Comparison of ENCODE assay signal across 8 cellular contexts in genomic region chr14:64541261-64541970, GRCh38. TPM values are rescaled to one million over a fixed set of nuclear protein-coding genes. Genes with fewer than 3 reads are reported as not detected.
DNase-seq lines count a peak whose midpoint lies in the region; ATAC-seq and TF ChIP-seq lines count a peak whose summit lies in the region.

No MANE protein-coding gene starts in this region.

- H3K36me3 ChIP-seq in DOHH2 (ENCODE audit: control insufficient read depth, low read length) (no peaks in the 10 kb centered on the region), parathyroid adenoma (ENCODE audit: control insufficient read depth, insufficient read depth, low read length) (no peaks in the 10 kb centered on the region)

- CTCF ChIA-PET in activated B cell treated with CpG ODN at 0.5 μM for 24 hours (lab: Charles Lee) = no interaction called here

- peak overlapping the region; percentile 56 for H2AFZ ChIP-seq in parathyroid adenoma

- H3K27ac Mint-ChIP-seq in activated B cell treated with CpG ODN at 0.5 μM for 24 hours = no peak overlapping the region

- H3K4me3 ChIP-seq in DOHH2 (ENCODE audit: low read length) (peak overlapping the region; percentile 74; the same call in 1 of the 2 replicates), parathyroid adenoma (ENCODE audit: low read depth, low read length) (peak overlapping the region; percentile 51)

- H3K4me2 ChIP-seq in DOHH2 (ENCODE audit: low read length) = no peak overlapping the region
- H3K4me2 ChIP-seq in parathyroid adenoma (ENCODE audit: low read length) = peak overlapping the region; percentile 49

- H3K9me3 Mint-ChIP-seq in activated B cell treated with CpG ODN at 0.5 μM for 24 hours = no peaks in the 10 kb centered on the region

- no peaks in the 10 kb centered on the region for H3K79me2 ChIP-seq in DOHH2 (ENCODE audit: control insufficient read depth, low read length)
- H3K79me2 ChIP-seq in parathyroid adenoma = no peaks in the 10 kb centered on the region

- no peak overlapping the region for H3K9ac ChIP-seq in parathyroid adenoma

- H3K4me1 Mint-ChIP-seq in activated B cell treated with CpG ODN at 0.5 μM for 24 hours = peaks cover 33% of the 10 kb centered on the region

- H3K27me3 Mint-ChIP-seq in activated B cell treated with CpG ODN at 0.5 μM for 24 hours = peaks cover 2% of the 10 kb centered on the region

- no peak overlapping the region for H3K27ac ChIP-seq in DOHH2 (ENCODE audit: low read depth, low read length)
- H3K27ac ChIP-seq in parathyroid adenoma = no peak overlapping the region

- ATAC-seq in activated B cell treated with CpG ODN at 0.5 μM for 24 hours (ENCODE audit: low read depth) (no peak), esophagus mucosa (peak; percentile 4), HG03280 (IDR thresholded peaks at IDR 0.05; ENCODE audit: unreplicated experiment) (no peak), HG03457 (IDR thresholded peaks at IDR 0.05; ENCODE audit: unreplicated experiment) (no peak)

- H3K4me1 ChIP-seq in DOHH2 (ENCODE audit: control insufficient read depth, low read length) (peaks cover 12% of the 10 kb centered on the region), parathyroid adenoma (peaks cover 4% of the 10 kb centered on the region)

- DNase-seq in activated B cell treated with CpG ODN at 0.5 μM for 24 hours (peak; percentile 27), NCI-H69 (lab: John Stamatoyannopoulos, UW) (no peak), SIG-M5 treated with dmso at 0.1 percent for 504 hours (lab: John Stamatoyannopoulos, UW; ENCODE audit: unreplicated experiment) (no peak)

- POLR2A ChIA-PET in activated B cell treated with CpG ODN at 0.5 μM for 24 hours (lab: Charles Lee) = interaction anchor here (0.7 to 3.1 kb wide), 4 partner anchors 10 to 37 kb away, joined by 3 to 55 read pairs (median 3); partner anchors contain the start of genes ZBTB1 and ZBTB25

- no peaks in the 10 kb centered on the region for H4K20me1 ChIP-seq in DOHH2 (ENCODE audit: control insufficient read depth, insufficient read depth, low read depth, low read length)

- intact Hi-C loops in activated B cell treated with CpG ODN at 0.5 μM for 24 hours (cut with micrococcal nuclease) = loop anchor here (2.0 to 5.0 kb wide), 4 partner anchors 221 to 1966 kb away; partner anchors contain the start of genes FNTB, GPHN and SYNE2

- peak overlapping the region; percentile 100 for H3K4me3 Mint-ChIP-seq in activated B cell treated with CpG ODN at 0.5 μM for 24 hours

- H3K27me3 ChIP-seq in DOHH2 (ENCODE audit: control insufficient read depth, low read length) = no peaks in the 10 kb centered on the region
- H3K27me3 ChIP-seq in parathyroid adenoma (ENCODE audit: control insufficient read depth, insufficient read depth, low read length) = no peaks in the 10 kb centered on the region

- TF ChIP-seq CTCF in DOHH2 (IDR thresholded peaks at IDR 0.05; ENCODE audit: low read depth, low read length, poor library complexity, severe bottlenecking) = no peak
- TF ChIP-seq CTCF in activated B cell treated with CpG ODN at 0.5 μM for 24 hours (IDR thresholded peaks at IDR 0.05) = no peak
- no peak for TF ChIP-seq CTCF in parathyroid adenoma (IDR thresholded peaks at IDR 0.05)

- peaks cover 24% of the 10 kb centered on the region for H3F3A ChIP-seq in DOHH2 (ENCODE audit: control insufficient read depth, insufficient read depth)

- H3K9me3 ChIP-seq in DOHH2 (ENCODE audit: control insufficient read depth, insufficient read depth, low read length) (peaks cover 13% of the 10 kb centered on the region; the same call in 1 of the 2 replicates), parathyroid adenoma (ENCODE audit: control insufficient read depth, low read length) (no peaks in the 10 kb centered on the region)

- H3K36me3 Mint-ChIP-seq in activated B cell treated with CpG ODN at 0.5 μM for 24 hours (ENCODE audit: low read depth) = peaks cover 7% of the 10 kb centered on the region

- H3K9me2 ChIP-seq in DOHH2 (replicated peaks; ENCODE audit: control insufficient read depth, low read length) = no peaks in the 10 kb centered on the region

RNA-seq across cellular contexts. Expression of gene HSPA2, which starts 0.9 kb away (rescaled TPM):
- total RNA-seq in activated B cell treated with CpG ODN at 0.5 μM for 24 hours = 3.8 and 5.4 TPM in 2 replicates
- 14.0 TPM for total RNA-seq in esophagus mucosa

RNA-seq across cellular contexts. Expression of gene PPP1R36, which starts 8.3 kb away (rescaled TPM):
- not detected in 2 replicates for total RNA-seq in activated B cell treated with CpG ODN at 0.5 μM for 24 hours
- 0.20 TPM for total RNA-seq in esophagus mucosa

RNA-seq across cellular contexts. Expression of gene ZBTB1, which starts 36.8 kb away (rescaled TPM):
- total RNA-seq in activated B cell treated with CpG ODN at 0.5 μM for 24 hours (56.5 and 60.7 TPM in 2 replicates), esophagus mucosa (16.5 TPM)

RNA-seq across cellular contexts. Expression of gene ZBTB25, which starts 37.8 kb away (rescaled TPM):
- total RNA-seq in activated B cell treated with CpG ODN at 0.5 μM for 24 hours (20.9 and 29.1 TPM in 2 replicates), esophagus mucosa (5.9 TPM)
